Comparison of ENCODE assay signal across 24 cellular contexts in the genomic region with DNA sequence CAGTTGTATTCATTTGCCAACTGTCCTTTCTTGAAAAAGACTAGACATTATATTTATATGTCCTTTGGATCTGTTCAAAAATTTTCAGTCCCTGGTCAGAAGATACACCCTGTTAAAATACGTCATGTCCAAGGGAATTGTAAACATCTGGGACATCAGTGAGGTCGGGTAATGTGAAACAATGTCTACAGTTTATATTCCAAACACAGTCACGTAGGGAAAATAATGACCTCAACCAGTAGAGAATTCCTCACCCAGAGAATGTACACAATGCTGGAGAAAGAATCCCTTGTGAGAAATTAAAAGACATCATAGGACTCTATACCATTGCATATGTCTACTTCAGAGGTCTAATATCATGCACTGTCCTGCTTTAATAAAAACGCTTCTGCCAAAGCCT.
"Had no signal": no experiment of that assay in that cellular context is flagged by ENCODE, and none has a peak within 500 bp of the region (broad histone marks: within the 10 kb centered on the region; RNA-seq: fewer than 3 reads in every experiment).

No MANE protein-coding gene starts in this region.

- H3K9me3 ChIP-seq: ascending aorta, colonic mucosa had no signal

- ATAC-seq: activated CD8-positive, alpha-beta T cell treated with anti-CD3 and anti-CD28 coated beads, Interleukin-2, amount 10 ng/mL, durations not matched to agents 7 days and 5 days; activated naive CD4-positive, alpha-beta T cell treated with anti-CD3 and anti-CD28 coated beads, Interleukin-2, amount 50 U/mL, for 72 hours; activated naive CD8-positive, alpha-beta T cell treated with anti-CD3 and anti-CD28 coated beads, Interleukin-2, amount 50 U/mL, for 24 hours; WTC11 had no signal

- H3K36me3 ChIP-seq: ascending aorta, colonic mucosa had no signal

- H3K27ac ChIP-seq: ascending aorta, colonic mucosa had no signal

- DNase-seq: activated CD4-positive, alpha-beta T cell treated with anti-CD3 and anti-CD28 coated beads for 48 hours; activated CD4-positive, alpha-beta T cell treated with anti-CD3 and anti-CD28 coated beads, Interleukin-2, amount 50 U/mL, for 4 hours; activated CD4-positive, CD25-positive, alpha-beta regulatory T cell treated with anti-CD3 and anti-CD28 coated beads, Interleukin-2, amount 50 U/mL, for 72 hours; activated CD8-positive, alpha-beta memory T cell treated with anti-CD3 and anti-CD28 coated beads, Interleukin-2, amount 50 U/mL, for 48 hours; activated CD8-positive, alpha-beta T cell treated with anti-CD3 and anti-CD28 coated beads, Interleukin-2, amount 10 ng/mL, durations not matched to agents 7 days and 5 days; activated effector memory CD4-positive, alpha-beta T cell treated with anti-CD3 and anti-CD28 coated beads, Interleukin-2, amount 50 U/mL, for 16 hours; activated naive CD4-positive, alpha-beta T cell treated with Interleukin-2 at 50 U/mL for 16 hours; activated naive CD8-positive, alpha-beta T cell treated with anti-CD3 and anti-CD28 coated beads, Interleukin-2, amount 50 U/mL, for 24 hours; activated T-cell treated with anti-CD3 and anti-CD28 coated beads, Interleukin-2, amount 50 U/mL, for 1 hour; amniotic stem cell; cerebellar nuclear complex; colonic mucosa; MM.1S; NCI-H1105; NCI-H1436; NCI-H1694 treated with DMSO at 0.1 percent for 48 hours; NCI-H2029 treated with DMSO at 0.1 percent for 48 hours; NCI-H524; SHP77; T-helper 9 cell had no signal

- FAIRE-seq: RCC 7860 had no signal

- H3K27me3 ChIP-seq: ascending aorta, colonic mucosa had no signal

- H3K4me3 ChIP-seq: ascending aorta, colonic mucosa had no signal

- H3K4me1 ChIP-seq: ascending aorta, colonic mucosa had no signal
